ENCODE assay signal across 10 cellular contexts in the genomic region with DNA sequence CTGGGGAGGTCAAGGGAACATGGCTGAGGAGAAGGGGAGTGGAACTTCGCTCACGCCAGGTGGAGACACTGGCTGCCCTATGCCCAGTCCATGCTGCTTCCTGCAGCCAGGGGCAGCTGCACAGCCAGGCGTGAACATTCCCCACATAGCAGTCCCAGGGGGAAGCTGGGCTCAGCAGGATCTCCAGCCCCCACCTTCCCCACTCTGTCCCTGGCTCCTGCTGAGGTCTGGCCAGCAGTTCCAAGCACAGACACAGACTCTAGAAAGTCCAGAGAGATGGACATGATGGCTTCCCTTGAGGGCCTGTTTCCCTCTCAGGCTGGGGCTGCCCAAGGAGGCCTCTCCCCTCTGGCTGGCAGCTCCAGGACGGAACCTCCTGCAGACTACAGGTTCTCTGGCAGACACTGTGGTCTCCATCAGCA. TPM values are rescaled to one million over a fixed set of nuclear protein-coding genes. Genes with fewer than 3 reads are reported as not detected.
DNase-seq lines count a peak whose midpoint lies in the region; ATAC-seq and TF ChIP-seq lines count a peak whose summit lies in the region.
"Had no signal": no experiment of that assay in that cellular context is flagged by ENCODE, and none has a peak within 500 bp of the region (broad histone marks: within the 10 kb centered on the region; RNA-seq: fewer than 3 reads in every experiment).

No MANE protein-coding gene starts in this region.

- H3K36me3 ChIP-seq in mucosa of stomach (ENCODE audit: control insufficient read depth, insufficient read depth, low read length), result no peaks in the 10 kb centered on the region
- H3K36me3 ChIP-seq in CD8-positive, alpha-beta memory T cell (ENCODE audit: insufficient read depth, low read length), result no peaks in the 10 kb centered on the region
- H3K36me3 ChIP-seq: neutrophil had no signal

- peak; percentile 70 for TF ChIP-seq CTCF in epithelial cell of proximal tubule (conservative IDR thresholded peaks at IDR 0.05; ENCODE audit: low read depth, low read length)

- no peak overlapping the region for H3K27ac Mint-ChIP-seq in stimulated activated naive CD8-positive, alpha-beta T cell treated with anti-CD3 and anti-CD28 coated beads, Interleukin-15, amount 100 ng/mL, for 72 hours
- H3K27ac Mint-ChIP-seq in CD8-positive, alpha-beta memory T cell, result no peak overlapping the region
- H3K27ac Mint-ChIP-seq: activated naive CD4-positive, alpha-beta T cell treated with anti-CD3 and anti-CD28 coated beads for 36 hours had no signal

- no peak overlapping the region for H3K4me3 ChIP-seq in epithelial cell of proximal tubule (ENCODE audit: low read depth, low read length)
- H3K4me3 ChIP-seq in mucosa of stomach (ENCODE audit: low read length), result peak overlapping the region; percentile 4
- H3K4me3 ChIP-seq in CD8-positive, alpha-beta memory T cell (ENCODE audit: low read length), result no peak overlapping the region

- CTCF ChIA-PET in CD8-positive, alpha-beta memory T cell (lab: Charles Lee), result interaction anchor here (1.3 kb wide), 2 partner anchors 9 to 25 kb away, joined by 4 read pairs; a partner anchor contains a TSS

- peak; percentile 21 for ATAC-seq in stimulated activated naive CD8-positive, alpha-beta T cell treated with anti-CD3 and anti-CD28 coated beads, Interleukin-15, Interleukin-2, amounts not matched to agents 100 U/mL and 50 U/mL, for 24 hours
- no peak for ATAC-seq in stimulated activated naive CD8-positive, alpha-beta T cell treated with anti-CD3 and anti-CD28 coated beads, Interleukin-15, amount 100 ng/mL, for 72 hours
- ATAC-seq in HG03342 (IDR thresholded peaks at IDR 0.05; ENCODE audit: unreplicated experiment), result no peak

- H3K9me3 Mint-ChIP-seq in stimulated activated naive CD8-positive, alpha-beta T cell treated with anti-CD3 and anti-CD28 coated beads, Interleukin-15, amount 100 ng/mL, for 72 hours, result no peaks in the 10 kb centered on the region
- H3K9me3 Mint-ChIP-seq in CD8-positive, alpha-beta memory T cell, result peaks cover 0 to 2% (median 0%) of the 10 kb centered on the region in 5 donors
- H3K9me3 Mint-ChIP-seq: activated naive CD4-positive, alpha-beta T cell treated with anti-CD3 and anti-CD28 coated beads for 36 hours had no signal

- DNase-seq in stimulated activated naive CD8-positive, alpha-beta T cell treated with anti-CD3 and anti-CD28 coated beads, Interleukin-15, Interleukin-2, amounts not matched to agents 100 U/mL and 50 U/mL, for 24 hours, result no peak
- no peak for DNase-seq in stimulated activated naive CD8-positive, alpha-beta T cell treated with anti-CD3 and anti-CD28 coated beads, Interleukin-15, amount 100 ng/mL, for 72 hours
- DNase-seq in epithelial cell of proximal tubule (ENCODE audit: low read depth) (peak; percentile 58), NCI-H2171 (lab: John Stamatoyannopoulos, UW) (no peak), NCI-H345 (lab: John Stamatoyannopoulos, UW) (no peak)
- DNase-seq in CD8-positive, alpha-beta memory T cell, result no peak
- DNase-seq: activated naive CD4-positive, alpha-beta T cell treated with anti-CD3 and anti-CD28 coated beads for 36 hours had no signal

- H3K27ac ChIP-seq in CD8-positive, alpha-beta memory T cell (ENCODE audit: low read depth, low read length), result no peak overlapping the region
- H3K27ac ChIP-seq: neutrophil had no signal

- H3K27me3 Mint-ChIP-seq in stimulated activated naive CD8-positive, alpha-beta T cell treated with anti-CD3 and anti-CD28 coated beads, Interleukin-15, amount 100 ng/mL, for 72 hours, result peaks cover 6% of the 10 kb centered on the region
- peaks cover 4 to 27% of the 10 kb centered on the region in 2 donors for H3K27me3 Mint-ChIP-seq in CD8-positive, alpha-beta memory T cell

- no peaks in the 10 kb centered on the region for H3K4me1 Mint-ChIP-seq in stimulated activated naive CD8-positive, alpha-beta T cell treated with anti-CD3 and anti-CD28 coated beads, Interleukin-15, amount 100 ng/mL, for 72 hours
- H3K4me1 Mint-ChIP-seq in CD8-positive, alpha-beta memory T cell, result no peaks in the 10 kb centered on the region

- no peaks in the 10 kb centered on the region for H3K9me3 ChIP-seq in mucosa of stomach (ENCODE audit: control insufficient read depth, low read length)
- no peaks in the 10 kb centered on the region for H3K9me3 ChIP-seq in CD8-positive, alpha-beta memory T cell (ENCODE audit: low read length)
- H3K9me3 ChIP-seq: neutrophil had no signal

- no peaks in the 10 kb centered on the region for H3K36me3 Mint-ChIP-seq in CD8-positive, alpha-beta memory T cell

- H3K9ac ChIP-seq in mucosa of stomach (ENCODE audit: low read length), result peak overlapping the region; percentile 54

- no peak overlapping the region for H3K4me3 Mint-ChIP-seq in stimulated activated naive CD8-positive, alpha-beta T cell treated with anti-CD3 and anti-CD28 coated beads, Interleukin-15, amount 100 ng/mL, for 72 hours
- no peak overlapping the region for H3K4me3 Mint-ChIP-seq in CD8-positive, alpha-beta memory T cell
- H3K4me3 Mint-ChIP-seq: activated naive CD4-positive, alpha-beta T cell treated with anti-CD3 and anti-CD28 coated beads for 36 hours had no signal

- peaks cover 72% of the 10 kb centered on the region for H3K4me1 ChIP-seq in mucosa of stomach (ENCODE audit: control insufficient read depth, insufficient read depth, low read length)
- H3K4me1 ChIP-seq in CD8-positive, alpha-beta memory T cell (ENCODE audit: insufficient read depth, low read length), result no peaks in the 10 kb centered on the region

- H3K27me3 ChIP-seq in mucosa of stomach (ENCODE audit: control insufficient read depth, insufficient read depth, low read length), result no peaks in the 10 kb centered on the region
- H3K27me3 ChIP-seq in CD8-positive, alpha-beta memory T cell (ENCODE audit: insufficient read depth, low read length, poor library complexity, severe bottlenecking), result no peaks in the 10 kb centered on the region

- POLR2A ChIA-PET in CD8-positive, alpha-beta memory T cell (lab: Charles Lee), result no interaction called here

RNA-seq across cellular contexts. Expression of a gene that starts 9.3 kb away (rescaled TPM):
- 314 and 425 TPM in 2 replicates for total RNA-seq in epithelial cell of proximal tubule
- under 1 TPM; 0.33 to 0.35 TPM for total RNA-seq in CD8-positive, alpha-beta memory T cell
- not detected for polyA plus RNA-seq in CD8-positive, alpha-beta memory T cell

RNA-seq across cellular contexts. Expression of a gene that starts 34.6 kb away (rescaled TPM):
- 47.8 and 55.5 TPM in 2 replicates for total RNA-seq in epithelial cell of proximal tubule
- total RNA-seq in CD8-positive, alpha-beta memory T cell, result 1 to 10 TPM; 2.6 to 3.7 TPM
- 5.4 TPM for polyA plus RNA-seq in CD8-positive, alpha-beta memory T cell

RNA-seq across cellular contexts. Expression of a gene that starts 35.6 kb away (rescaled TPM):
- total RNA-seq in epithelial cell of proximal tubule, result 106 and 143 TPM in 2 replicates
- total RNA-seq in CD8-positive, alpha-beta memory T cell, result 1 to 10 TPM; 1.4 to 1.5 TPM
- not detected for polyA plus RNA-seq in CD8-positive, alpha-beta memory T cell

RNA-seq across cellular contexts. Expression of a gene that starts 42.7 kb away (rescaled TPM):
- total RNA-seq in epithelial cell of proximal tubule, result 0.06 and 0.14 TPM in 2 replicates
- total RNA-seq in CD8-positive, alpha-beta memory T cell, result under 1 TPM; 0.13 to 0.18 TPM
- not detected for polyA plus RNA-seq in CD8-positive, alpha-beta memory T cell
- total RNA-seq: activated naive CD4-positive, alpha-beta T cell treated with anti-CD3 and anti-CD28 coated beads for 36 hours had no signal

RNA-seq across cellular contexts. Expression of a gene that starts 58.9 kb away (rescaled TPM):
- 67.6 and 70.8 TPM in 2 replicates for total RNA-seq in epithelial cell of proximal tubule
- total RNA-seq in CD8-positive, alpha-beta memory T cell, result 10 to 100 TPM; 48.5 to 50.2 TPM
- polyA plus RNA-seq in CD8-positive, alpha-beta memory T cell, result 45.0 TPM

Comparison
In these comparisons a context has a peak if more than half of its experiments do, and no peak if none do; other contexts are left out.
1. RNA of a gene that starts 9.3 kb away (total RNA-seq): 314 to 425 TPM in epithelial cell of proximal tubule; 0.33 to 0.35 TPM in CD8-positive, alpha-beta memory T cell; every median in the first group is over 100 times any median in the second.
2. RNA of a gene that starts 34.6 kb away (total RNA-seq): 47.8 to 55.5 TPM in epithelial cell of proximal tubule; 2.6 to 3.7 TPM in CD8-positive, alpha-beta memory T cell; every median in the first group is over 10 times any median in the second.
3. RNA of a gene that starts 35.6 kb away (total RNA-seq): 106 to 143 TPM in epithelial cell of proximal tubule; 1.4 to 1.5 TPM in CD8-positive, alpha-beta memory T cell; every median in the first group is over 10 times any median in the second.